9 cellular contexts compared by ENCODE assay signal in the genomic region with DNA sequence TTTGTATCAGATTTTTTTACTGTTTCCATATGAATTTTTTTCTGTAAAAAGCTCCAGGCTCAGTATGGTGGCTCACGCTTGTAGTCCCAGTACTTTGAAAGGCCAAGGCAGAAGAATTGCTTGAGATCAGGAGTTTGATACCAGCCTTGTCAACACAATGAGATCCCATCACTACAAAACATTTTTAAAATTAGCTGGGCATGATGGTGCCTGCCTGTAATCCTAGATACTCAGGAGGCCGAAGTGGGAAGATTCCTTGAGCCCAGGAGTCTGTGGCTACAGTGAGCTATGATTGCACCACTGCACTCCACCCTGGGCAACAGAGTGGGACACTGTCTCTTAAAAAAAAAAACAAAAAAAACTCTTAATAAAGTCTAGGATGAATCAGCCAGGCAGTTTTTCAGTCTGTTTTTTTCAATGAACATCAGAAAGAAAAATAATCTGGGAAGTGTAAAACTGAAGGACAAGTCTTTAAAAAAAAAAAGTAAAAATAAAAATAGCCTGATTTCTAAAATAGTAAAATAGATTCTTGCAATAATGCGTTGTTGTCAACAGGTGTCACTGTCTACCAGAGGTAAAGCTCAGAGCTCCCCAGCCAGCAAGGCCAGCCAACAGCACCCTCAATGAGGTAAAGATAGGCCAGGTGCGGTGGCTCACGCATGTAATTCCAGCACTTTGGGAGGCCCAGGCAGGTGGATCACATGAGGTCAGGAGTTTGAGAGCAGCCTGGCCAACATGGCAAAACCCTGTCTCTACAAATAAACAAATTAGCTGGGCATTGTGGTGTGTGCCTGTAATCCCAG. TPM values are rescaled to one million over a fixed set of nuclear protein-coding genes. Genes with fewer than 3 reads are reported as not detected.
DNase-seq lines count a peak whose midpoint lies in the region; ATAC-seq and TF ChIP-seq lines count a peak whose summit lies in the region.
"Had no signal": no experiment of that assay in that cellular context is flagged by ENCODE, and none has a peak within 500 bp of the region (broad histone marks: within the 10 kb centered on the region; RNA-seq: fewer than 3 reads in every experiment).

No MANE protein-coding gene starts in this region.

- no peaks in the 10 kb centered on the region for H3K36me3 Mint-ChIP-seq in activated T-cell treated with anti-CD3 and anti-CD28 coated beads, Interleukin-2, amount 50 U/mL, for 24 hours (ENCODE audit: low read depth)

- H3K4me1 Mint-ChIP-seq in activated T-cell treated with anti-CD3 and anti-CD28 coated beads, Interleukin-2, amount 50 U/mL, for 24 hours (ENCODE audit: low read depth): peaks cover 5% of the 10 kb centered on the region

- no peak overlapping the region for H3K14ac ChIP-seq in neuronal stem cell (ENCODE audit: low read length)

- H3K18ac ChIP-seq in neuronal stem cell (ENCODE audit: low read length): no peak overlapping the region

- no peak overlapping the region for H3K4me2 ChIP-seq in OCI-LY7 (ENCODE audit: low read length)
- H3K4me2 ChIP-seq in neuronal stem cell (ENCODE audit: insufficient read depth, low read length, poor library complexity, severe bottlenecking): no peak overlapping the region

- H2BK15ac ChIP-seq in neuronal stem cell (ENCODE audit: low read length): no peak overlapping the region

- BruUV-seq in OCI-LY7 (replicated peaks; lab: Mats Ljungman, UMichigan): no TSS peak

- H3K27ac Mint-ChIP-seq in activated T-cell treated with anti-CD3 and anti-CD28 coated beads, Interleukin-2, amount 50 U/mL, for 24 hours: no peak overlapping the region
- H3K27ac Mint-ChIP-seq: activated naive CD8-positive, alpha-beta T cell had no signal

- DNase-seq in ELR (ENCODE audit: low read depth): peak; percentile 72
- peak; percentile 72 for DNase-seq in OCI-LY7 (ENCODE audit: low spot score)
- peak; percentile 57 for DNase-seq in activated T-cell treated with anti-CD3 and anti-CD28 coated beads, Interleukin-2, amount 50 U/mL, for 24 hours
- peak; percentile 58 for DNase-seq in fibroblast of peridontal ligament (ENCODE audit: extremely low read depth)
- DNase-seq in neuronal stem cell (ENCODE audit: low spot score): peak; percentile 27

- POLR2A ChIA-PET in OCI-LY7 (lab: Charles Lee): interaction anchor here (0.6 to 1.1 kb wide), 11 partner anchors 9 to 1240 kb away, joined by 3 to 5 read pairs (median 3); a partner anchor contains a TSS

- H2AK5ac ChIP-seq in neuronal stem cell (ENCODE audit: low read depth, low read length): no peak overlapping the region

- H3K36me3 ChIP-seq in OCI-LY7 (ENCODE audit: insufficient read depth, low read length) (no peaks in the 10 kb centered on the region), neuronal stem cell (replicated peaks in 1 of 2; ENCODE audit: control insufficient read depth in 2 of 2, insufficient read depth in 2 of 2, low read length in 2 of 2) (no peaks in the 10 kb centered on the region)

- TF ChIP-seq CTCF in OCI-LY7 (conservative IDR thresholded peaks at IDR 0.05; ENCODE audit: low read length): peak; percentile 85

- H3K9me2 ChIP-seq in OCI-LY7 (ENCODE audit: insufficient read depth, low read length): no peaks in the 10 kb centered on the region

- no peaks in the 10 kb centered on the region for H3K79me1 ChIP-seq in neuronal stem cell (ENCODE audit: low read depth, low read length)

- no peak overlapping the region for H2AFZ ChIP-seq in OCI-LY7 (ENCODE audit: low read length)
- no peak overlapping the region for H2AFZ ChIP-seq in neuronal stem cell (ENCODE audit: low read length)

- no peak overlapping the region for H2BK120ac ChIP-seq in neuronal stem cell (ENCODE audit: low read depth, low read length)

- H3K4me3 Mint-ChIP-seq in activated T-cell treated with anti-CD3 and anti-CD28 coated beads, Interleukin-2, amount 50 U/mL, for 24 hours: no peak overlapping the region
- H3K4me3 Mint-ChIP-seq: activated naive CD8-positive, alpha-beta T cell had no signal

- no peaks in the 10 kb centered on the region for H3K9me3 ChIP-seq in OCI-LY7 (ENCODE audit: low read length)
- no peaks in the 10 kb centered on the region for H3K9me3 ChIP-seq in neuronal stem cell (replicated peaks in 1 of 2; ENCODE audit: control insufficient read depth in 2 of 2, insufficient read depth in 1 of 2, low read depth in 1 of 2, low read length in 2 of 2)

- no CpG with 5 or more reads among the region's 5 CpGs for WGBS in neuronal stem cell (ENCODE audit: extremely low coverage in 2 of 2, insufficient read length in 2 of 2, insufficient replicate concordance in 1 of 2), 2 donors

- H3K9ac ChIP-seq in neuronal stem cell (ENCODE audit: low read depth, low read length, poor library complexity): no peak overlapping the region

- peaks cover 0 to 17% (median 0%) of the 10 kb centered on the region in 3 experiments for H3K27me3 ChIP-seq in neuronal stem cell (ENCODE audit: control insufficient read depth in 3 of 3, insufficient read depth in 3 of 3, low read depth in 1 of 3, low read length in 3 of 3)

- intact Hi-C loops in OCI-LY7 (cut with micrococcal nuclease; ENCODE audit: unreplicated experiment): loop anchor here (1.0 to 5.0 kb wide), 4 partner anchors 110 to 662 kb away; no protein-coding TSS in a partner anchor

- no peak overlapping the region for H4K8ac ChIP-seq in neuronal stem cell (ENCODE audit: low read depth, low read length)

- no peak overlapping the region for H3K4me3 ChIP-seq in OCI-LY7 (ENCODE audit: low read depth, low read length, poor library complexity, severe bottlenecking)
- H3K4me3 ChIP-seq in neuronal stem cell (ENCODE audit: low read length in 2 of 2): no peak overlapping the region

- H3K27me3 Mint-ChIP-seq in activated T-cell treated with anti-CD3 and anti-CD28 coated beads, Interleukin-2, amount 50 U/mL, for 24 hours: peaks cover 14% of the 10 kb centered on the region

- no peak overlapping the region for H2BK5ac ChIP-seq in neuronal stem cell (ENCODE audit: low read length)

- H3K9me3 Mint-ChIP-seq in activated T-cell treated with anti-CD3 and anti-CD28 coated beads, Interleukin-2, amount 50 U/mL, for 24 hours: no peaks in the 10 kb centered on the region

- H2BK12ac ChIP-seq in neuronal stem cell (ENCODE audit: low read length): no peak overlapping the region

- H4K91ac ChIP-seq in neuronal stem cell (ENCODE audit: low read depth, low read length, poor library complexity): no peak overlapping the region

- CTCF ChIA-PET in OCI-LY7 (lab: Charles Lee; ENCODE audit: unreplicated experiment): interaction anchor here (1.0 kb wide), 1 partner anchor 109 kb away, joined by 3 read pairs; no protein-coding TSS in a partner anchor

- ATAC-seq in HG02885 (IDR thresholded peaks at IDR 0.05; ENCODE audit: poor library complexity, unreplicated experiment): peak; percentile 75
- ATAC-seq in GM18870 (IDR thresholded peaks at IDR 0.05; ENCODE audit: unreplicated experiment): no peak
- ATAC-seq in HG02970 (IDR thresholded peaks at IDR 0.05; ENCODE audit: low FRiP score, unreplicated experiment): no peak

- no peak overlapping the region for H3K23ac ChIP-seq in neuronal stem cell (ENCODE audit: low read depth, low read length, poor library complexity)

- H4K20me1 ChIP-seq in OCI-LY7 (ENCODE audit: insufficient read depth, low read length): no peaks in the 10 kb centered on the region

- no peak overlapping the region for H3K27ac ChIP-seq in OCI-LY7 (ENCODE audit: low read depth, low read length, poor library complexity, severe bottlenecking)
- H3K27ac ChIP-seq in neuronal stem cell (replicated peaks; ENCODE audit: low read length): no peak overlapping the region

- no peaks in the 10 kb centered on the region for H3K4me1 ChIP-seq in OCI-LY7 (ENCODE audit: insufficient read depth, low read length, poor library complexity, severe bottlenecking)
- H3K4me1 ChIP-seq in neuronal stem cell (ENCODE audit: control insufficient read depth in 2 of 2, insufficient read depth in 1 of 2, low read depth in 1 of 2, low read length in 2 of 2): no peaks in the 10 kb centered on the region

- H3K79me2 ChIP-seq in OCI-LY7 (ENCODE audit: insufficient read depth, low read depth, low read length): no peaks in the 10 kb centered on the region

- no peak overlapping the region for H3K4ac ChIP-seq in neuronal stem cell (ENCODE audit: low read length)

RNA-seq across cellular contexts. Expression of a gene that starts 9.3 kb away (rescaled TPM):
- total RNA-seq in OCI-LY7 (2014; rRNA removed; shearing (Covaris generic)): 18.8 and 20.6 TPM in 2 replicates
- 30.0 and 31.1 TPM in 2 replicates for total RNA-seq in OCI-LY7 (2022)
- polyA plus RNA-seq in neuronal stem cell (2013, experiment 1 of 2): 16.6 TPM
- 17.8 TPM for polyA plus RNA-seq in neuronal stem cell (2013, experiment 2 of 2)

RNA-seq across cellular contexts. Expression of a gene that starts 25.7 kb away (rescaled TPM):
- 41.7 and 44.7 TPM in 2 replicates for total RNA-seq in OCI-LY7 (2014; rRNA removed; shearing (Covaris generic))
- 66.2 and 79.2 TPM in 2 replicates for total RNA-seq in OCI-LY7 (2022)
- 0.01 TPM for polyA plus RNA-seq in neuronal stem cell (2013, experiment 1 of 2)
- 0.01 TPM for polyA plus RNA-seq in neuronal stem cell (2013, experiment 2 of 2)
